1 cellular context compared by ENCODE assay signal in the genomic region with DNA sequence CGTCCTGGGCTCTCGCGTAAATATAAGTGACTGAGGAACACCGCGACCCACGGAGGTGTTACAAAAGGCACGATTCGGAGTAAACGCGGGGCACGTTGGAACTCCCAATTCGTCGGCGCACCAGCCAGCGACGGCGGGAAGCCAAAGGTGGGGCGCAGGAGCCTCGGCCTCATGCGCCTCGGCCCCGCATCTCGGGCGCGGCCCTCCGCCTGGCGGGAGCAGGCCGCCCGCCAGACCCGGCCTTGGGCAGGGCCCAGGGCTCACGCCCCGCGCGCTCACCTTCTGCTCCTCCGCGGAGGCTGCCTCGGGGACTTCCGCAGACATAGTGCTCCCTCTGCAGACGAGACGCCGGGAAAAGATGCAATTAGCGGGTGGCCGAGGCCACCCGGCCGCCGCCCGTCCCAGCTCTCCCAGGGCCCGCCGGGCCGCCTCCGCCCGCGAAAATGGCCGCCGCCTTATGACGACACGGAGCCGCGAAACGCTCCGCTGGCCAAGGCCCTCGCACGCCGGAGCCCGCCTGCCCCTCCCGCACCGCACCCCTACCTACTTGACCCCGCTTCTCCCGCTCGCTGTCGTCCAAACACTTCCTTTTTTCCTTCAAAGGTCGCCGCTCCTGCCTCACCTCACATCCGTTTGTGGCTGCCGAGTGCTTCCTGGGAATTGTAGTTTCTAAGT.
TF ChIP-seq lines count a peak whose summit lies in the region.

TSS of gene ARPP19 (minus strand) at position 462 of the 675 bp plus-strand sequence. CDS start at position 324, 138 bp downstream.

TF ChIP-seq in HepG2, 621 proteins besides CTCF, POLR2A, EP300 and RAD21 (continued from another document and continues in another):
- peak; percentile 32; the same call in 1 of the 2 replicates for TF ChIP-seq ZNF281 (CRISPR knock-in tag; IDR thresholded peaks at IDR 0.05; ENCODE audit: borderline replicate concordance)
- TF ChIP-seq PHF20 (CRISPR knock-in tag; IDR thresholded peaks at IDR 0.05): peak; percentile 87
- no peak for TF ChIP-seq POLR2AphosphoS2 (IDR thresholded peaks at IDR 0.05; ENCODE audit: low read depth, low read length)
- peak; percentile 21; the same call in 1 of the 2 replicates for TF ChIP-seq DR1 (CRISPR knock-in tag; IDR thresholded peaks at IDR 0.05)
- 0 out of 2 replicates have a peak, but pooled peaks have one; percentile 41 for TF ChIP-seq KLF11 (CRISPR knock-in tag; IDR thresholded peaks at IDR 0.05)
- TF ChIP-seq TSC22D2 (CRISPR knock-in tag; IDR thresholded peaks at IDR 0.05; ENCODE audit: borderline replicate concordance): peak; percentile 68
- TF ChIP-seq, protein P1, sequence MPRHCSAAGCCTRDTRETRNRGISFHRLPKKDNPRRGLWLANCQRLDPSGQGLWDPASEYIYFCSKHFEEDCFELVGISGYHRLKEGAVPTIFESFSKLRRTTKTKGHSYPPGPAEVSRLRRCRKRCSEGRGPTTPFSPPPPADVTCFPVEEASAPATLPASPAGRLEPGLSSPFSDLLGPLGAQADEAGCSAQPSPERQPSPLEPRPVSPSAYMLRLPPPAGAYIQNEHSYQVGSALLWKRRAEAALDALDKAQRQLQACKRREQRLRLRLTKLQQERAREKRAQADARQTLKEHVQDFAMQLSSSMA (CRISPR knock-in tag; IDR thresholded peaks at IDR 0.05): peak; percentile 41; the same call in 1 of the 2 replicates
- TF ChIP-seq PRMT3 (CRISPR knock-in tag; IDR thresholded peaks at IDR 0.05; ENCODE audit: borderline replicate concordance, low read depth): no peak
- peak; percentile 87 for TF ChIP-seq SNAPC2 (CRISPR knock-in tag; IDR thresholded peaks at IDR 0.05)
- TF ChIP-seq ZNF614 (CRISPR knock-in tag; IDR thresholded peaks at IDR 0.05; ENCODE audit: borderline replicate concordance): peak; percentile 86; the same call in 1 of the 2 replicates
- TF ChIP-seq ZNF773 (CRISPR knock-in tag; IDR thresholded peaks at IDR 0.05; ENCODE audit: borderline replicate concordance): peak; percentile 82; the same call in 1 of the 2 replicates
- TF ChIP-seq, protein P2, sequence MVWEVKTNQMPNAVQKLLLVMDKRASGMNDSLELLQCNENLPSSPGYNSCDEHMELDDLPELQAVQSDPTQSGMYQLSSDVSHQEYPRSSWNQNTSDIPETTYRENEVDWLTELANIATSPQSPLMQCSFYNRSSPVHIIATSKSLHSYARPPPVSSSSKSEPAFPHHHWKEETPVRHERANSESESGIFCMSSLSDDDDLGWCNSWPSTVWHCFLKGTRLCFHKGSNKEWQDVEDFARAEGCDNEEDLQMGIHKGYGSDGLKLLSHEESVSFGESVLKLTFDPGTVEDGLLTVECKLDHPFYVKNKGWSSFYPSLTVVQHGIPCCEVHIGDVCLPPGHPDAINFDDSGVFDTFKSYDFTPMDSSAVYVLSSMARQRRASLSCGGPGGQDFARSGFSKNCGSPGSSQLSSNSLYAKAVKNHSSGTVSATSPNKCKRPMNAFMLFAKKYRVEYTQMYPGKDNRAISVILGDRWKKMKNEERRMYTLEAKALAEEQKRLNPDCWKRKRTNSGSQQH (CRISPR knock-in tag; IDR thresholded peaks at IDR 0.05; ENCODE audit: low read depth): peak; percentile 45; the same call in 1 of the 2 replicates
- 0 out of 2 replicates have a peak, but pooled peaks have one; percentile 49 for TF ChIP-seq ZNF629 (CRISPR knock-in tag; conservative IDR thresholded peaks at IDR 0.05)
- no peak for TF ChIP-seq ZNF782 (CRISPR knock-in tag; IDR thresholded peaks at IDR 0.05; ENCODE audit: borderline replicate concordance)
- TF ChIP-seq ZNF432 (CRISPR knock-in tag; IDR thresholded peaks at IDR 0.05; ENCODE audit: borderline replicate concordance): no peak
- no peak for TF ChIP-seq PHB2 (IDR thresholded peaks at IDR 0.05; ENCODE audit: partially characterized antibody)
- no peak for TF ChIP-seq ZNF703 (CRISPR knock-in tag; IDR thresholded peaks at IDR 0.05; ENCODE audit: borderline replicate concordance)
- no peak for TF ChIP-seq NFIC (IDR thresholded peaks at IDR 0.05; ENCODE audit: low read length)
- TF ChIP-seq ZKSCAN1 (IDR thresholded peaks at IDR 0.05; ENCODE audit: low read length): no peak
- peak; percentile 85 for TF ChIP-seq KMT2B (CRISPR knock-in tag; IDR thresholded peaks at IDR 0.05)
- TF ChIP-seq, protein P3, sequence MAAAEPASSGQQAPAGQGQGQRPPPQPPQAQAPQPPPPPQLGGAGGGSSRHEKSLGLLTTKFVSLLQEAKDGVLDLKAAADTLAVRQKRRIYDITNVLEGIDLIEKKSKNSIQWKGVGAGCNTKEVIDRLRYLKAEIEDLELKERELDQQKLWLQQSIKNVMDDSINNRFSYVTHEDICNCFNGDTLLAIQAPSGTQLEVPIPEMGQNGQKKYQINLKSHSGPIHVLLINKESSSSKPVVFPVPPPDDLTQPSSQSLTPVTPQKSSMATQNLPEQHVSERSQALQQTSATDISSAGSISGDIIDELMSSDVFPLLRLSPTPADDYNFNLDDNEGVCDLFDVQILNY (CRISPR knock-in tag; conservative IDR thresholded peaks at IDR 0.05): peak; percentile 63
- TF ChIP-seq ZNF335 (CRISPR knock-in tag; IDR thresholded peaks at IDR 0.05): 0 out of 2 replicates have a peak, but pooled peaks have one; percentile 52
- no peak for TF ChIP-seq LCORL (IDR thresholded peaks at IDR 0.05)
- peak; percentile 72 for TF ChIP-seq LCORL (CRISPR knock-in tag; IDR thresholded peaks at IDR 0.05)
- no peak for TF ChIP-seq MTA1 (CRISPR knock-in tag; IDR thresholded peaks at IDR 0.05; ENCODE audit: borderline replicate concordance)
- peak; percentile 90 for TF ChIP-seq RXRA (CRISPR knock-in tag; IDR thresholded peaks at IDR 0.05)
- no peak for TF ChIP-seq MZF1 (CRISPR knock-in tag; IDR thresholded peaks at IDR 0.05; ENCODE audit: borderline replicate concordance)
- no peak for TF ChIP-seq CCAR2 (optimal IDR thresholded peaks at IDR 0.05; ENCODE audit: low read depth, low read length)
- no peak; the same call in 1 of the 2 replicates for TF ChIP-seq ZNF83 (CRISPR knock-in tag; IDR thresholded peaks at IDR 0.05; ENCODE audit: borderline replicate concordance)
- 0 out of 2 replicates have a peak, but pooled peaks have one; percentile 54 for TF ChIP-seq SP2 (CRISPR knock-in tag; IDR thresholded peaks at IDR 0.05)
- TF ChIP-seq, protein P4, sequence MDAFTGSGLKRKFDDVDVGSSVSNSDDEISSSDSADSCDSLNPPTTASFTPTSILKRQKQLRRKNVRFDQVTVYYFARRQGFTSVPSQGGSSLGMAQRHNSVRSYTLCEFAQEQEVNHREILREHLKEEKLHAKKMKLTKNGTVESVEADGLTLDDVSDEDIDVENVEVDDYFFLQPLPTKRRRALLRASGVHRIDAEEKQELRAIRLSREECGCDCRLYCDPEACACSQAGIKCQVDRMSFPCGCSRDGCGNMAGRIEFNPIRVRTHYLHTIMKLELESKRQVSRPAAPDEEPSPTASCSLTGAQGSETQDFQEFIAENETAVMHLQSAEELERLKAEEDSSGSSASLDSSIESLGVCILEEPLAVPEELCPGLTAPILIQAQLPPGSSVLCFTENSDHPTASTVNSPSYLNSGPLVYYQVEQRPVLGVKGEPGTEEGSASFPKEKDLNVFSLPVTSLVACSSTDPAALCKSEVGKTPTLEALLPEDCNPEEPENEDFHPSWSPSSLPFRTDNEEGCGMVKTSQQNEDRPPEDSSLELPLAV (CRISPR knock-in tag; conservative IDR thresholded peaks at IDR 0.05; ENCODE audit: low read depth): no peak
- TF ChIP-seq ZNF484 (CRISPR knock-in tag; IDR thresholded peaks at IDR 0.05; ENCODE audit: borderline replicate concordance, low read depth): no peak
- no peak for TF ChIP-seq ZNF275 (CRISPR knock-in tag; IDR thresholded peaks at IDR 0.05; ENCODE audit: borderline replicate concordance)
- TF ChIP-seq BRD4 (CRISPR knock-in tag; IDR thresholded peaks at IDR 0.05): peak; percentile 94
- TF ChIP-seq STAT5B (CRISPR knock-in tag; IDR thresholded peaks at IDR 0.05): 0 out of 2 replicates have a peak, but pooled peaks have one; percentile 19
- TF ChIP-seq RFX1 (IDR thresholded peaks at IDR 0.05): no peak
- TF ChIP-seq SUZ12 (IDR thresholded peaks at IDR 0.05; ENCODE audit: low read depth, low read length): peak; percentile 78
- TF ChIP-seq MYC (CRISPR knock-in tag; IDR thresholded peaks at IDR 0.05; ENCODE audit: borderline replicate concordance): peak; percentile 93; the same call in 1 of the 2 replicates
- TF ChIP-seq KLF9 (CRISPR knock-in tag; IDR thresholded peaks at IDR 0.05; ENCODE audit: low read depth): peak; percentile 64; the same call in 1 of the 2 replicates
- TF ChIP-seq SAFB2 (CRISPR knock-in tag; IDR thresholded peaks at IDR 0.05; ENCODE audit: borderline replicate concordance, low read depth): peak; percentile 92; the same call in 1 of the 2 replicates
- TF ChIP-seq ZFY (CRISPR knock-in tag; IDR thresholded peaks at IDR 0.05): peak; percentile 96
- TF ChIP-seq REXO4 (CRISPR knock-in tag; IDR thresholded peaks at IDR 0.05; ENCODE audit: borderline replicate concordance): 0 out of 2 replicates have a peak, but pooled peaks have one; percentile 64
- TF ChIP-seq SOX6 (IDR thresholded peaks at IDR 0.05): no peak
- no peak for TF ChIP-seq SOX6 (CRISPR knock-in tag; IDR thresholded peaks at IDR 0.05)
- TF ChIP-seq SCMH1 (CRISPR knock-in tag; IDR thresholded peaks at IDR 0.05; ENCODE audit: borderline replicate concordance): no peak
- no peak for TF ChIP-seq ZBTB8A (CRISPR knock-in tag; IDR thresholded peaks at IDR 0.05; ENCODE audit: borderline replicate concordance, low read depth)
- peak; percentile 89 for TF ChIP-seq PHF8 (CRISPR knock-in tag; IDR thresholded peaks at IDR 0.05)
- no peak for TF ChIP-seq SETDB1 (CRISPR knock-in tag; IDR thresholded peaks at IDR 0.05; ENCODE audit: borderline replicate concordance)
- no peak for TF ChIP-seq ZNF34 (CRISPR knock-in tag; IDR thresholded peaks at IDR 0.05; ENCODE audit: borderline replicate concordance)
- peak; percentile 8; the same call in 1 of the 2 replicates for TF ChIP-seq HMG20A (CRISPR knock-in tag; IDR thresholded peaks at IDR 0.05; ENCODE audit: borderline replicate concordance)
- TF ChIP-seq MEIS2 (CRISPR knock-in tag; IDR thresholded peaks at IDR 0.05): peak; percentile 86
- peak; percentile 99 for TF ChIP-seq ZNF747 (CRISPR knock-in tag; IDR thresholded peaks at IDR 0.05; ENCODE audit: borderline replicate concordance)
- TF ChIP-seq ZNF230 (CRISPR knock-in tag; IDR thresholded peaks at IDR 0.05): no peak
- TF ChIP-seq ZNF816 (CRISPR knock-in tag; IDR thresholded peaks at IDR 0.05; ENCODE audit: borderline replicate concordance): peak; percentile 85; the same call in 1 of the 2 replicates
- peak; percentile 51 for TF ChIP-seq POLR2AphosphoS5 (IDR thresholded peaks at IDR 0.05; ENCODE audit: low read depth, low read length)
- TF ChIP-seq PRPF4 (IDR thresholded peaks at IDR 0.05; ENCODE audit: low read depth, low read length, poor library complexity, severe bottlenecking): no peak
- no peak; the same call in 1 of the 2 replicates for TF ChIP-seq E2F2 (CRISPR knock-in tag; IDR thresholded peaks at IDR 0.05; ENCODE audit: borderline replicate concordance)
- TF ChIP-seq XRCC5 (optimal IDR thresholded peaks at IDR 0.05; ENCODE audit: low read length): peak; percentile 74
- no peak for TF ChIP-seq EED (CRISPR knock-in tag; IDR thresholded peaks at IDR 0.05)
- peak; percentile 90; the same call in 1 of the 2 replicates for TF ChIP-seq ZNF430 (CRISPR knock-in tag; IDR thresholded peaks at IDR 0.05)
- peak; percentile 20; the same call in 1 of the 2 replicates for TF ChIP-seq ZNF800 (CRISPR knock-in tag; IDR thresholded peaks at IDR 0.05)
